In genomic region chr6:167467282-167467681, GRCh38 we compare ENCODE assay signal across 26 cellular contexts.
"Had no signal": no experiment of that assay in that cellular context is flagged by ENCODE, and none has a peak within 500 bp of the region (broad histone marks: within the 10 kb centered on the region; RNA-seq: fewer than 3 reads in every experiment).

No MANE protein-coding gene starts in this region.

- H3K27me3 ChIP-seq: colonic mucosa, esophagus muscularis mucosa, foreskin keratinocyte, gastroesophageal sphincter, heart left ventricle, hepatocyte, left lung had no signal

- H3K4me3 ChIP-seq: colonic mucosa, esophagus muscularis mucosa, gastroesophageal sphincter, heart left ventricle, hepatocyte, left lung, lower lobe of right lung, mucosa of descending colon had no signal

- H3K4me2 ChIP-seq: hepatocyte had no signal

- H3K36me3 Mint-ChIP-seq: immature natural killer cell, mesothelial cell of epicardium, naive B cell had no signal

- FAIRE-seq: endometrium, endothelial cell of umbilical vein, frontal cortex, kidney had no signal

- H3K4me1 ChIP-seq: colonic mucosa, foreskin keratinocyte, left lung, lower lobe of right lung had no signal

- ATAC-seq: effector memory CD8-positive, alpha-beta T cell; foreskin keratinocyte; gastroesophageal sphincter; heart left ventricle; left lung; left ventricle myocardium superior; lower lobe of right lung; mucosa of descending colon had no signal

- H3K36me3 ChIP-seq: colonic mucosa, esophagus muscularis mucosa, gastroesophageal sphincter, heart left ventricle, left lung, lower lobe of right lung had no signal

- H3K79me2 ChIP-seq: hepatocyte had no signal

- H3K27ac Mint-ChIP-seq: dendritic cell treated with granulocyte-macrophage colony-stimulating factor and Interleukin-4, amounts not matched to agents 40 ng/mL and 50 ng/mL, for 4 days; effector memory CD8-positive, alpha-beta T cell; endodermal cell; immature natural killer cell; mesothelial cell of epicardium; naive B cell had no signal

- H3K27me3 Mint-ChIP-seq: dendritic cell treated with granulocyte-macrophage colony-stimulating factor and Interleukin-4, amounts not matched to agents 40 ng/mL and 50 ng/mL, for 4 days had no signal

- H2AFZ ChIP-seq: hepatocyte had no signal

- H3K27ac ChIP-seq: colonic mucosa, esophagus muscularis mucosa, foreskin keratinocyte, gastroesophageal sphincter, heart left ventricle, hepatocyte, left lung, lower lobe of right lung had no signal

- H3K4me1 Mint-ChIP-seq: immature natural killer cell, naive B cell had no signal

- H3K9me3 Mint-ChIP-seq: dendritic cell treated with granulocyte-macrophage colony-stimulating factor and Interleukin-4, amounts not matched to agents 40 ng/mL and 50 ng/mL, for 4 days; effector memory CD8-positive, alpha-beta T cell; endodermal cell; immature natural killer cell; mesothelial cell of epicardium; naive B cell had no signal

- DNase-seq: colonic mucosa; cortex of kidney; effector CD8-positive, alpha-beta T cell; effector memory CD8-positive, alpha-beta T cell; foreskin keratinocyte; heart left ventricle; hypothalamus; immature natural killer cell; islet precursor cell; kidney; kidney glomerular epithelial cell; left lung; left ventricle myocardium superior; lower lobe of right lung; mesenchymal stem cell; mucosa of descending colon; naive B cell had no signal

- H3K9me3 ChIP-seq: colonic mucosa, esophagus muscularis mucosa, gastroesophageal sphincter, heart left ventricle, left lung, lower lobe of right lung, mucosa of descending colon had no signal

- H3K4me3 Mint-ChIP-seq: dendritic cell treated with granulocyte-macrophage colony-stimulating factor and Interleukin-4, amounts not matched to agents 40 ng/mL and 50 ng/mL, for 4 days; effector memory CD8-positive, alpha-beta T cell; endodermal cell; immature natural killer cell; mesothelial cell of epicardium; naive B cell had no signal
